ENCODE assay signal across 1 cellular context in genomic region chr6:37207903-37208456, GRCh38.
TF ChIP-seq lines count a peak whose summit lies in the region.

No MANE protein-coding gene starts in this region.

TF ChIP-seq in HepG2, 621 proteins besides CTCF, POLR2A, EP300 and RAD21 (continued from another document and continues in another):
- TF ChIP-seq ZFP82 (CRISPR knock-in tag; IDR thresholded peaks at IDR 0.05; ENCODE audit: borderline replicate concordance) (no peak), ZNF598 (CRISPR knock-in tag; IDR thresholded peaks at IDR 0.05; ENCODE audit: borderline replicate concordance) (no peak), ATF7-NPFF (CRISPR knock-in tag; IDR thresholded peaks at IDR 0.05; ENCODE audit: low read depth) (no peak), ZSCAN21 (CRISPR knock-in tag; IDR thresholded peaks at IDR 0.05; ENCODE audit: borderline replicate concordance) (no peak), ZNF501 (CRISPR knock-in tag; IDR thresholded peaks at IDR 0.05) (0 out of 2 replicates have a peak, but pooled peaks have one; percentile 32), MLXIP (CRISPR knock-in tag; IDR thresholded peaks at IDR 0.05; ENCODE audit: borderline replicate concordance) (no peak), ZNF790 (CRISPR knock-in tag; IDR thresholded peaks at IDR 0.05; ENCODE audit: borderline replicate concordance) (no peak), AHR (CRISPR knock-in tag; IDR thresholded peaks at IDR 0.05) (no peak; the same call in 1 of the 2 replicates), SNRNP70 (IDR thresholded peaks at IDR 0.05; ENCODE audit: low read depth, low read length) (no peak), ZKSCAN8 (CRISPR knock-in tag; IDR thresholded peaks at IDR 0.05; ENCODE audit: borderline replicate concordance) (peak; percentile 43; the same call in 1 of the 2 replicates), EZH2 (conservative IDR thresholded peaks at IDR 0.05; ENCODE audit: low read depth, low read length) (no peak), SMAD9 (CRISPR knock-in tag; IDR thresholded peaks at IDR 0.05) (no peak), CREB1 (IDR thresholded peaks at IDR 0.05) (no peak), CREB1 (CRISPR knock-in tag; IDR thresholded peaks at IDR 0.05) (no peak), ZNF30 (CRISPR knock-in tag; IDR thresholded peaks at IDR 0.05) (no peak), ZNF256 (CRISPR knock-in tag; conservative IDR thresholded peaks at IDR 0.05) (no peak), NFYC (CRISPR knock-in tag; IDR thresholded peaks at IDR 0.05) (no peak), ZNF383 (CRISPR knock-in tag; IDR thresholded peaks at IDR 0.05; ENCODE audit: borderline replicate concordance) (no peak), AHDC1 (CRISPR knock-in tag; IDR thresholded peaks at IDR 0.05; ENCODE audit: borderline replicate concordance) (no peak), HMGA1 (CRISPR knock-in tag; conservative IDR thresholded peaks at IDR 0.05) (no peak), JUND (CRISPR knock-in tag; IDR thresholded peaks at IDR 0.05) (no peak), ZNF430 (CRISPR knock-in tag; IDR thresholded peaks at IDR 0.05) (0 out of 2 replicates have a peak, but pooled peaks have one; percentile 35), ZNF225 (CRISPR knock-in tag; IDR thresholded peaks at IDR 0.05) (no peak), ZNF574 (CRISPR knock-in tag; IDR thresholded peaks at IDR 0.05) (peak; percentile 84), HNF1A (IDR thresholded peaks at IDR 0.05; ENCODE audit: low read depth) (no peak), HNF1A (CRISPR knock-in tag; IDR thresholded peaks at IDR 0.05; ENCODE audit: borderline replicate concordance) (no peak), ZNF24 (IDR thresholded peaks at IDR 0.05) (no peak), ZNF121 (CRISPR knock-in tag; IDR thresholded peaks at IDR 0.05) (no peak), ZNF879 (CRISPR knock-in tag; IDR thresholded peaks at IDR 0.05) (no peak), U2AF2 (IDR thresholded peaks at IDR 0.05; ENCODE audit: low read depth, low read length) (no peak), ZBTB4 (CRISPR knock-in tag; IDR thresholded peaks at IDR 0.05; ENCODE audit: borderline replicate concordance) (peak; percentile 40; the same call in 1 of the 2 replicates), FOXP4 (CRISPR knock-in tag; IDR thresholded peaks at IDR 0.05) (no peak), NKX3-1 (CRISPR knock-in tag; IDR thresholded peaks at IDR 0.05) (no peak), CBFB (CRISPR knock-in tag; IDR thresholded peaks at IDR 0.05) (no peak)
